Comparison of ENCODE assay signal across 15 cellular contexts in the genomic region with DNA sequence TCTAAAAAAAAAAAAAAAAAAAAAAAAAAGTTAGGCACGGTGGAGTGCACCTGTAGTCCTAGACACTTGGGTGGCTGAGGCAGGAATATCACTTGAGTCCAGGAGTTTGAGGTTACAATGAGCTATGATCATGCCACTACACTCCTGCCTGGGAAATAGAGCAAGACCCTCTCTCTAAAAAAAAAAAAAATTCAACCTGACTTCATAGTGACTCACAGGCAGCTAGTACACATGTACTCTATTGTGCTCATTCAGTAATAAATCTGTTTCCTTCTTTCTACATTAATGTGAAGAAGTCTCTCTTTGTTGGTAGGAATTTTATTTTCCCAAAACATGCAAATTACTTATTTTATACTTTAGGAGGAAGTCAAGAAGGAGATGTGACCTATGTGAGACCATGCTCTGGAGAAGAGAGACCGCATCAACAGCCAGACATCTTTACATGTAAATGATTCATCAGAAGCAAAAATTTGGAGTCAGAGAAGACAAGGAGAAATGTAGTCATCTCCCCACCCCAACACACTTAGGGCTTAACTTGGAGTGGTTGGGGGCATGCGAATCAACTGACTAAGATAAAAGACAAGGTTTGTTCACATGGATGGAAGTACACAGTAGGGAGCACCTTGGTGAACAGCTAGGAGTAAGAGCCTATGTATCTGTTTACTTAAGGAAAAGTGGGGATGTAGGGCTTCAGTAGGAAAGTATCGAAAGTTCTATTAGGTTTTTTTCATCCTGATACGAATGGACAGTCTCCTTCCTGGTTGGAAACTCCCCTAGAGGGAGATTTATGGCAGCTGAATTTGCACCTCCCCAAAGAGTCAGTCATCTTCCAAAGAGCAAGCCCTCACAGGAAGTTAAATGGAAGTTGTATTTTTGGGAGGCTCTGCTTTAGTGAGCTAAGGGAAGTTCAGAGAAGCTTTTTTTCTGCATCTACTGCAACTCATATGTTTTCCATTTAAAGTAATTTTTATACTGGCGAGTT.
"Had no signal": no experiment of that assay in that cellular context is flagged by ENCODE, and none has a peak within 500 bp of the region (broad histone marks: within the 10 kb centered on the region; RNA-seq: fewer than 3 reads in every experiment).

No MANE protein-coding gene starts in this region.

- DNase-seq: activated CD4-positive, alpha-beta memory T cell treated with anti-CD3 and anti-CD28 coated beads, Interleukin-2, amount 10 ng/mL, durations not matched to agents 7 days and 5 days; activated CD4-positive, alpha-beta T cell treated with anti-CD3 and anti-CD28 coated beads for 48 hours; activated CD4-positive, CD25-positive, alpha-beta regulatory T cell; activated CD8-positive, alpha-beta memory T cell treated with anti-CD3 and anti-CD28 coated beads, Interleukin-2, amount 10 ng/mL, durations not matched to agents 7 days and 5 days; dorsolateral prefrontal cortex; heart left ventricle; right cardiac atrium; stimulated activated CD4-positive, alpha-beta T cell treated with anti-CD3 and anti-CD28 coated beads, Interleukin-15, amount 100 ng/mL, for 24 hours; stimulated activated CD4-positive, alpha-beta T cell treated with anti-CD3 and anti-CD28 coated beads, Interleukin-2, amount 100 ng/mL, for 48 hours; stomach; T-helper 1 cell; T-helper 9 cell; upper lobe of left lung had no signal

- H3K27ac ChIP-seq: dorsolateral prefrontal cortex, epithelial cell of prostate, gastroesophageal sphincter, heart left ventricle, stomach, upper lobe of left lung had no signal

- H3K4me1 ChIP-seq: gastroesophageal sphincter, heart left ventricle, stomach, upper lobe of left lung had no signal

- ATAC-seq: activated CD8-positive, alpha-beta memory T cell treated with anti-CD3 and anti-CD28 coated beads, Interleukin-2, amount 10 ng/mL, durations not matched to agents 7 days and 5 days; gastroesophageal sphincter; heart left ventricle; right cardiac atrium had no signal

- H3K27me3 ChIP-seq: dorsolateral prefrontal cortex, gastroesophageal sphincter, heart left ventricle, stomach, upper lobe of left lung had no signal
